In the genomic region with DNA sequence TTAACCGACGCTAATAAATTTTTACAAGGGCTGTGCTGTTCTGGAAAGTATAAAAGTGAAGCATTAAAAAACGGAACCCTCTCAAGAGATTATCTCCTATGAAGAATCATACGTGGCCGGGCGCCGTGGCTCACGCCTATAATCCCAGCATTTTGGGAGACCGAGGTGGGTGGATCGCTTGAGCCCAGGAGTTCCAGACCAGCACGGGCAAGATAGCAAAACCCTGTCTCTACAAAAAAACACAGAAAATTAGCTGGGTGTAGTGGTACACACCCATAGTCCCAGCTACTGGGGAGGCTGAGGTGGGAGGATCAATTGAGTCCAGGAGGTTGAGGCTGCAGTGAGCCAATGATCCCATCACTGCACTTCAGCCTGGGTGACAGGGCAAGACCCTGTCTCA, we compare ENCODE assay signal across 14 cellular contexts.
A peak's percentile ranks its signal among the peaks of the same experiment; 100 is the strongest.
DNase-seq lines count a peak whose midpoint lies in the region; ATAC-seq and TF ChIP-seq lines count a peak whose summit lies in the region.
"Had no signal": no experiment of that assay in that cellular context is flagged by ENCODE, and none has a peak within 500 bp of the region (broad histone marks: within the 10 kb centered on the region; RNA-seq: fewer than 3 reads in every experiment).

No MANE protein-coding gene starts in this region.

- peak overlapping the region; percentile 88 for H3K27ac Mint-ChIP-seq in activated naive CD8-positive, alpha-beta T cell treated with anti-CD3 and anti-CD28 coated beads, Interleukin-2, amount 10 ng/mL, durations not matched to agents 7 days and 5 days
- peak overlapping the region; percentile 91 to 99 (median 94) for H3K27ac Mint-ChIP-seq in naive thymus-derived CD8-positive, alpha-beta T cell

- no peak for TF ChIP-seq CTCF in right atrium auricular region (IDR thresholded peaks at IDR 0.05)
- no peak for TF ChIP-seq CTCF in transverse colon (IDR thresholded peaks at IDR 0.05)
- TF ChIP-seq CTCF in esophagus squamous epithelium (IDR thresholded peaks at IDR 0.05), result no peak

- no peaks in the 10 kb centered on the region for H3K27me3 Mint-ChIP-seq in activated naive CD8-positive, alpha-beta T cell treated with anti-CD3 and anti-CD28 coated beads, Interleukin-2, amount 10 ng/mL, durations not matched to agents 7 days and 5 days
- H3K27me3 Mint-ChIP-seq in naive thymus-derived CD8-positive, alpha-beta T cell, result no peaks in the 10 kb centered on the region

- POLR2A ChIA-PET in activated naive CD8-positive, alpha-beta T cell treated with anti-CD3 and anti-CD28 coated beads, Interleukin-2, amount 10 ng/mL, durations not matched to agents 7 days and 5 days (lab: Charles Lee), result interaction anchor here (0.7 to 1.5 kb wide), 3 partner anchors 10 to 447 kb away, joined by 4 to 7 read pairs (median 6); partner anchors contain the start of gene ATXN1
- POLR2A ChIA-PET in naive thymus-derived CD8-positive, alpha-beta T cell (lab: Charles Lee), result no interaction called here

- ATAC-seq in left cardiac atrium, result no peak
- no peak for ATAC-seq in activated naive CD8-positive, alpha-beta T cell treated with anti-CD3 and anti-CD28 coated beads, Interleukin-2, amount 10 ng/mL, durations not matched to agents 7 days and 5 days (ENCODE audit: low read depth)
- no peak for ATAC-seq in naive thymus-derived CD8-positive, alpha-beta T cell
- no peak for ATAC-seq in activated CD4-positive, CD25-positive, alpha-beta regulatory T cell treated with anti-CD3 and anti-CD28 coated beads, Interleukin-2, amount 50 U/mL, for 24 hours

- H3K4me3 ChIP-seq in right atrium auricular region (no peak overlapping the region), transverse colon (no peak overlapping the region), esophagus squamous epithelium (no peak overlapping the region)
- H3K4me3 ChIP-seq: left lung had no signal

- peaks cover 57% of the 10 kb centered on the region for H3K4me1 Mint-ChIP-seq in activated naive CD8-positive, alpha-beta T cell treated with anti-CD3 and anti-CD28 coated beads, Interleukin-2, amount 10 ng/mL, durations not matched to agents 7 days and 5 days
- H3K4me1 Mint-ChIP-seq in naive thymus-derived CD8-positive, alpha-beta T cell, result peaks cover 29 to 83% (median 77%) of the 10 kb centered on the region in 4 donors

- TF ChIP-seq POLR2A in transverse colon (IDR thresholded peaks at IDR 0.05) (no peak), esophagus squamous epithelium (IDR thresholded peaks at IDR 0.05) (no peak)

- in situ Hi-C loops in transverse colon (cut with MboI; ENCODE audit: low pct_ligation_motif_present in 1 of 4, low pct_unique_long_range_greater_than_20kb in 1 of 4, low sequenced_read_pairs in 3 of 4), result no loop called here

- H3K4me3 Mint-ChIP-seq in activated naive CD8-positive, alpha-beta T cell treated with anti-CD3 and anti-CD28 coated beads, Interleukin-2, amount 10 ng/mL, durations not matched to agents 7 days and 5 days, result no peak overlapping the region
- H3K4me3 Mint-ChIP-seq in naive thymus-derived CD8-positive, alpha-beta T cell, result peak overlapping the region in 4 of 10 donors; percentile 24 to 66 (median 46)

- H3K9me3 ChIP-seq in right atrium auricular region, result no peaks in the 10 kb centered on the region
- H3K9me3 ChIP-seq in transverse colon, result no peaks in the 10 kb centered on the region
- H3K9me3 ChIP-seq in esophagus squamous epithelium, result no peaks in the 10 kb centered on the region
- H3K9me3 ChIP-seq: left lung had no signal

- DNase-seq in right atrium auricular region (ENCODE audit: low spot score) (no peak), left cardiac atrium (no peak), transverse colon (no peak), esophagus squamous epithelium (lab: John Stamatoyannopoulos, UW) (no peak), ecto neural progenitor cell (ENCODE audit: low spot score) (no peak)
- DNase-seq in activated naive CD8-positive, alpha-beta T cell treated with anti-CD3 and anti-CD28 coated beads, Interleukin-2, amount 10 ng/mL, durations not matched to agents 7 days and 5 days, result no peak
- DNase-seq in naive thymus-derived CD8-positive, alpha-beta T cell, result no peak
- DNase-seq: cerebellar nuclear complex; DMS53; left lung; naive B cell; SHP77; stimulated activated naive CD4-positive, alpha-beta T cell had no signal

- H3K27me3 ChIP-seq in right atrium auricular region, result no peaks in the 10 kb centered on the region
- no peaks in the 10 kb centered on the region for H3K27me3 ChIP-seq in transverse colon
- H3K27me3 ChIP-seq in esophagus squamous epithelium, result no peaks in the 10 kb centered on the region
- H3K27me3 ChIP-seq: left lung had no signal

- peaks cover 12% of the 10 kb centered on the region for H3K36me3 ChIP-seq in right atrium auricular region
- peaks cover 0 to 2% (median 0%) of the 10 kb centered on the region in 4 donors for H3K36me3 ChIP-seq in transverse colon
- H3K36me3 ChIP-seq in esophagus squamous epithelium, result peaks cover 0 to 18% (median under 1%) of the 10 kb centered on the region in 3 donors

- H3K4me1 ChIP-seq in right atrium auricular region (peaks cover 0 to 65% of the 10 kb centered on the region in 2 donors), transverse colon (peaks cover 21 to 49% (median 28%) of the 10 kb centered on the region in 4 donors), esophagus squamous epithelium (peaks cover 16 to 70% (median 44%) of the 10 kb centered on the region in 3 donors)

- H3K9me3 Mint-ChIP-seq in activated naive CD8-positive, alpha-beta T cell treated with anti-CD3 and anti-CD28 coated beads, Interleukin-2, amount 10 ng/mL, durations not matched to agents 7 days and 5 days, result peaks cover 1% of the 10 kb centered on the region
- H3K9me3 Mint-ChIP-seq in naive thymus-derived CD8-positive, alpha-beta T cell, result no peaks in the 10 kb centered on the region
- H3K9me3 Mint-ChIP-seq: naive B cell had no signal

- no peak for TF ChIP-seq EP300 in transverse colon (IDR thresholded peaks at IDR 0.05; ENCODE audit: low read depth)

- intact Hi-C loops in left cardiac atrium (cut with DNase I) (no loop called here), transverse colon (cut with DNase I; ENCODE audit: low total_unique reads) (no loop called here), esophagus squamous epithelium (cut with DNase I) (no loop called here)

- H3K36me3 Mint-ChIP-seq in activated naive CD8-positive, alpha-beta T cell treated with anti-CD3 and anti-CD28 coated beads, Interleukin-2, amount 10 ng/mL, durations not matched to agents 7 days and 5 days, result peaks cover 17% of the 10 kb centered on the region
- peaks cover 0 to 8% (median 8%) of the 10 kb centered on the region in 3 donors for H3K36me3 Mint-ChIP-seq in naive thymus-derived CD8-positive, alpha-beta T cell
- H3K36me3 Mint-ChIP-seq: naive B cell had no signal

- 94 to 96% methylated on average over 4 to 11 of the region's 11 CpGs for WGBS in transverse colon (ENCODE audit: low coverage in 1 of 2), 2 donors
- 93 to 98% methylated on average over 11 of the region's 11 CpGs for WGBS in esophagus squamous epithelium, 2 donors

- peak overlapping the region; percentile 84 to 93 for H3K27ac ChIP-seq in right atrium auricular region
- peak overlapping the region; percentile 23 to 78 (median 63) for H3K27ac ChIP-seq in transverse colon
- no peak overlapping the region for H3K27ac ChIP-seq in esophagus squamous epithelium

Comparison
In these comparisons a context has a peak if more than half of its experiments do, and no peak if none do; other contexts are left out.
1. H3K27ac ChIP-seq: peak in right atrium auricular region (2 of 2) and transverse colon (4 of 4); none in esophagus squamous epithelium (0 of 4).